ENCODE assay signal across 8 cellular contexts in the genomic region with DNA sequence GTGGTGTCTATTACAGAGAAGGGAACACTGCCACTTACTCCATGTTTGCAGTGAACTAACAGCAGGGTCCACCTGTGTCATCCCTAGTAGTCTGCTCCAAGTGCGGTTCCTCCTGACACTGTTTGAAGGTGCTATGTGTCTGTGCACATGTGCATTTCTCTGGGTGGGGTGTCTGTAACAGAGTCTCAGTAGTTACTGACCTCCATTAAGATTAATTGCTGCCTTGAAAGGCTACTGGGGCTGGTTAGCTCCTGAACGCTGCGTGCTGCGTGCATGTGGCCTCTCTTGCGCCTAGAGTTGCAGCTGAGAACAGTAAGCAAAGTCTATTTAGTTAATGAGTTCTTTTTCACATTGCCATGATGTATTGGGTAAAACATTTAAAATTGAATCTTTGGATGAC.
"Had no signal": no experiment of that assay in that cellular context is flagged by ENCODE, and none has a peak within 500 bp of the region (broad histone marks: within the 10 kb centered on the region; RNA-seq: fewer than 3 reads in every experiment).

No MANE protein-coding gene starts in this region.

- H3K4me1 Mint-ChIP-seq: GM23338 had no signal

- H3K4me2 ChIP-seq: GM23338 had no signal

- FAIRE-seq: H1, HepG2 had no signal

- DNase-seq: KG1 had no signal

- H2AFZ ChIP-seq: GM23338 had no signal

- ATAC-seq: GM23338, HCT116, HepG2 had no signal

- H3K9me3 Mint-ChIP-seq: GM23338, IgD-negative memory B cell had no signal

- H3K27me3 Mint-ChIP-seq: IgD-negative memory B cell had no signal

- H3K9me3 ChIP-seq: HAP-1 had no signal

- H3K27ac Mint-ChIP-seq: GM23338, IgD-negative memory B cell had no signal

- H3K27ac ChIP-seq: HL-60 had no signal

- H3K4me3 Mint-ChIP-seq: GM23338, IgD-negative memory B cell had no signal

- H3K4me3 ChIP-seq: GM23338, HAP-1 had no signal
